1 cellular context compared by ENCODE assay signal in the genomic region with DNA sequence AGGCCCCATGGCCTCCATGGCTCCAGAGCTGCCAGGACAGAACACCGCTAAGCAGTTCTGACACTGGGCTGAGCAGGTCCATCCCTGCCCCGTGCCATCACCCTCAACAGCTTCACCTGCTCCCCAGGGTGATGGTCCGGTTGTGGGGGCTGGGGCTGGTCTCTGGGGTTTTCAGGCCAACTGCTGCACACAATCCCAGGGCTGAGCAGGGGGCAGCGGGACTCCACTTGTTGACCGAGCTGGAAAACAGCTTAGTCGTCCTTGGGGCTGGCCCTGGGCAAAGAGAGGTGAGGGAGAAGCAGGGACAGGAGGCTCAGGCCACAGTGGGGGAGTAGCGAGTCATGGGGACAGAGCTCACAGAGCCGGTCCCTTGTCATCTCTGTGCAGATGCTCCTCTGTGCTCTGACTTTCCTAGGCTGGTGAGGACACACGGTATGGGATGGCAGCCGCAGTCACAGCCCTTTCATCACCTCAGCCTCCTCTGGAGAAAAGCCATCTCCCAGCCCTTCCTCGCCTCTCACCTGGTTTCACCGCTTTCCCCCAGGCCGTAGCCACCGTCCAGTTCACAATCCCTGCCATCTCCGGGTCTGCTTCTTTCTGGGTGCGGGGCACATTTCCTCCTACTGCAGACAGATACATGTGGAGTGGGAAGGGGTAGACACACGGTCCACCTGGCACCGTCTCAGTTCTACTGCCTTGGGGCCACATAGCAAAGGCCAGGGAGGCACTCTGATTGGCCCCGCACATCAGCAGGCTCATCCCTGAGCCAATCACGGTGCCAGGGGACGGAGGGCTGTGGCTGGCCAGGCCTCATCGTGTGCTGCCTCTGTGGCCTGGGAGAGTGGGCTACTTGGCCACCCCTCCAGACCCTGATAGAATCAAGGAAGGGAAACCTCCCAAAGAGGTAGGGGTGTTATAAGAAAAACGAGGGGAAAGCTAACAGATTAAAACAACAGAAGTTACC.
TF ChIP-seq lines count a peak whose summit lies in the region.

No MANE protein-coding gene starts in this region.

TF ChIP-seq in IMR-90, 13 proteins besides CTCF, POLR2A, EP300 and RAD21:
- TF ChIP-seq SMC3 (IDR thresholded peaks at IDR 0.05; ENCODE audit: low read depth, low read length) (no peak), RCOR1 (IDR thresholded peaks at IDR 0.05; ENCODE audit: insufficient replicate concordance, low read length) (no peak), CEBPB (IDR thresholded peaks at IDR 0.05; ENCODE audit: low read depth, low read length) (no peak), RFX5 (IDR thresholded peaks at IDR 0.05; ENCODE audit: low read depth, low read length) (no peak), USF2 (IDR thresholded peaks at IDR 0.05; ENCODE audit: low read depth, low read length) (no peak), NFE2L2 (IDR thresholded peaks at IDR 0.05; ENCODE audit: low read depth, low read length) (no peak), CHD1 (IDR thresholded peaks at IDR 0.05; ENCODE audit: low read depth, low read length) (no peak), MAFK (IDR thresholded peaks at IDR 0.05; ENCODE audit: low read depth, low read length) (no peak), FOS (IDR thresholded peaks at IDR 0.05; ENCODE audit: low read depth, low read length) (no peak), BHLHE40 (IDR thresholded peaks at IDR 0.05; ENCODE audit: low read depth, low read length) (no peak), MAZ (IDR thresholded peaks at IDR 0.05; ENCODE audit: borderline replicate concordance, low read depth, low read length) (no peak), MXI1 (IDR thresholded peaks at IDR 0.05; ENCODE audit: borderline replicate concordance, low read depth, low read length) (no peak)
- TF ChIP-seq, protein P1, sequence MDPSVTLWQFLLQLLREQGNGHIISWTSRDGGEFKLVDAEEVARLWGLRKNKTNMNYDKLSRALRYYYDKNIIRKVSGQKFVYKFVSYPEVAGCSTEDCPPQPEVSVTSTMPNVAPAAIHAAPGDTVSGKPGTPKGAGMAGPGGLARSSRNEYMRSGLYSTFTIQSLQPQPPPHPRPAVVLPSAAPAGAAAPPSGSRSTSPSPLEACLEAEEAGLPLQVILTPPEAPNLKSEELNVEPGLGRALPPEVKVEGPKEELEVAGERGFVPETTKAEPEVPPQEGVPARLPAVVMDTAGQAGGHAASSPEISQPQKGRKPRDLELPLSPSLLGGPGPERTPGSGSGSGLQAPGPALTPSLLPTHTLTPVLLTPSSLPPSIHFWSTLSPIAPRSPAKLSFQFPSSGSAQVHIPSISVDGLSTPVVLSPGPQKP (IDR thresholded peaks at IDR 0.05; ENCODE audit: borderline replicate concordance, low read depth, low read length), result no peak
